Comparison of ENCODE assay signal across 1 cellular context in genomic region chr7:27647489-27647888, GRCh38.
TF ChIP-seq lines count a peak whose summit lies in the region.

No MANE protein-coding gene starts in this region.

TF ChIP-seq in HepG2, 621 proteins besides CTCF, POLR2A, EP300 and RAD21:
- TF ChIP-seq PREB (CRISPR knock-in tag; IDR thresholded peaks at IDR 0.05) = no peak
- no peak for TF ChIP-seq ZBTB44 (CRISPR knock-in tag; IDR thresholded peaks at IDR 0.05)
- TF ChIP-seq BHLHE40 (IDR thresholded peaks at IDR 0.05; ENCODE audit: low read length) = no peak
- TF ChIP-seq ZNF598 (CRISPR knock-in tag; IDR thresholded peaks at IDR 0.05; ENCODE audit: borderline replicate concordance) = no peak
- TF ChIP-seq DNMT3B (CRISPR knock-in tag; conservative IDR thresholded peaks at IDR 0.05) = no peak
- no peak for TF ChIP-seq ATAD3A (CRISPR knock-in tag; IDR thresholded peaks at IDR 0.05)
- TF ChIP-seq HNF4G (IDR thresholded peaks at IDR 0.05; ENCODE audit: borderline replicate concordance, low read depth, low read length) = no peak
- TF ChIP-seq HNF4G (CRISPR knock-in tag; IDR thresholded peaks at IDR 0.05; ENCODE audit: borderline replicate concordance, low read depth) = no peak
TF ChIP-seq in HepG2: peak in this region for 0.
